ENCODE assay signal across 15 cellular contexts in genomic region chr12:67797769-67798168, GRCh38.
"Had no signal": no experiment of that assay in that cellular context is flagged by ENCODE, and none has a peak within 500 bp of the region (broad histone marks: within the 10 kb centered on the region; RNA-seq: fewer than 3 reads in every experiment).

No MANE protein-coding gene starts in this region.

- H3K27ac ChIP-seq: tibial nerve had no signal

- H3K4me3 ChIP-seq: lung, tibial nerve had no signal

- H3K9me3 ChIP-seq: tibial nerve had no signal

- H3K36me3 ChIP-seq: tibial nerve had no signal

- DNase-seq: activated CD4-positive, alpha-beta memory T cell treated with anti-CD3 and anti-CD28 coated beads for 36 hours; activated CD4-positive, alpha-beta T cell treated with anti-CD3 and anti-CD28 coated beads for 36 hours; activated T-cell treated with anti-CD3 and anti-CD28 coated beads for 4 hours; amniotic stem cell; cortex of kidney; effector CD4-positive, alpha-beta T cell; left colon; occipital lobe; stimulated activated CD8-positive, alpha-beta memory T cell treated with anti-CD3 and anti-CD28 coated beads, Interleukin-4, amount 100 ng/mL, for 48 hours; stimulated activated naive CD4-positive, alpha-beta T cell; SW 1271; T-helper 2 cell had no signal

- H3K27me3 ChIP-seq: tibial nerve had no signal

- ATAC-seq: activated CD4-positive, alpha-beta T cell treated with anti-CD3 and anti-CD28 coated beads for 36 hours; left colon; sciatic nerve had no signal
